ENCODE assay signal across 15 cellular contexts in the genomic region with DNA sequence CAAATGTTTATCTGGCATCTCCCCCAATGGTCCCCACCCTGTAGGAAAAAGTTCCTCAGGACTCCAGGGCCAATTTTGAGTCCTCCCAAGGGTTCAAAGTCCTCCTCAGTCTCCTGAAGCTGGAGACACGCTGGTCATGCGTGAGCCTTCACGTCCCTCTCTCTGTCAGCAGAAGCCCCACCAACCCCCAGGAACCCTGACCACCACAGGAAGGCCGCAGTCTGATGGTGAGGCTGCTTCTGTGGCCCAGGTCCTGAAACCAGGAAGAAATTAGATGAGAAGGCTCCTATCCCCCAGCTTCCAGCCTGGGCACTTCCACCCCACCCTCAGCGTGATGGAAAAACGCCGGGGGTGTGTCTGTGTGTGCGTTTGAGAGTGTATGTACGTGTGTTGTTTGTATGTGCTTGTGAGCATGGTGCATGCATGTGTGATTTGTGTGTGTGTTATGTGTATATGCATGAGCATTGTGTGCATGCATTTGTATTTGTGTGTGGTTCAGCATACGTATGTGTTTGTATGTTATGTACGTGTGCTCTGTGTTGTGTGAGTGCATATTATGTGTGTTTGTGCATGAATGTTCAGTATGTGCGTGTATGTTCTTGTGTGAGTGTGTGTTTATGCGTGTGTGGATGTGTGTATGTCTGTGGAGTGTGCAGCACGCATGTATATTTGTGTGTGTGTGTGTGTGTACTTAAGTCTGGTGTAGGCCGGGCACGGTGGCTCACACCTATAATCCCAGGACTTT.
DNase-seq lines count a peak whose midpoint lies in the region; ATAC-seq, FAIRE-seq and TF ChIP-seq lines count a peak whose summit lies in the region.
"Had no signal": no experiment of that assay in that cellular context is flagged by ENCODE, and none has a peak within 500 bp of the region (broad histone marks: within the 10 kb centered on the region; RNA-seq: fewer than 3 reads in every experiment).

No MANE protein-coding gene starts in this region.

- peak overlapping the region; percentile 78 for H3K9ac ChIP-seq in NT2/D1 (ENCODE audit: insufficient read length, low read depth)

- H3K36me3 ChIP-seq in NT2/D1 (ENCODE audit: insufficient read depth, insufficient read length, low read length), result no peaks in the 10 kb centered on the region

- TF ChIP-seq CTCF in A549 (IDR thresholded peaks at IDR 0.05) (no peak), nephron (IDR thresholded peaks at IDR 0.05; ENCODE audit: unreplicated experiment in 3 of 3) (no peak)

- H3K9me3 Mint-ChIP-seq in effector memory CD8-positive, alpha-beta T cell, result peaks cover 5 to 8% of the 10 kb centered on the region in 2 donors
- H3K9me3 Mint-ChIP-seq in nephron, result peaks cover 6% of the 10 kb centered on the region

- H3K4me1 ChIP-seq in A549 (peaks cover 63% of the 10 kb centered on the region), NT2/D1 (ENCODE audit: insufficient read depth, insufficient read length) (peaks cover 27% of the 10 kb centered on the region)

- H3K27me3 ChIP-seq in NT2/D1 (ENCODE audit: insufficient read depth, insufficient read length), result peaks cover 4% of the 10 kb centered on the region

- no peak for TF ChIP-seq EP300 in A549 (IDR thresholded peaks at IDR 0.05)

- peak overlapping the region; percentile 49 to 88 for H3K27ac Mint-ChIP-seq in effector memory CD8-positive, alpha-beta T cell
- H3K27ac Mint-ChIP-seq in nephron, result peak overlapping the region; percentile 6 to 95 (median 95)
- H3K27ac Mint-ChIP-seq: T-helper 17 cell had no signal

- no peak for TF ChIP-seq POLR2A in A549 (IDR thresholded peaks at IDR 0.05; ENCODE audit: low read length)

- peaks cover 5 to 8% of the 10 kb centered on the region in 2 donors for H3K27me3 Mint-ChIP-seq in effector memory CD8-positive, alpha-beta T cell
- peaks cover 26% of the 10 kb centered on the region for H3K27me3 Mint-ChIP-seq in nephron (ENCODE audit: low read depth)

- no peak overlapping the region for H3K4me3 Mint-ChIP-seq in effector memory CD8-positive, alpha-beta T cell
- H3K4me3 Mint-ChIP-seq in nephron, result peak overlapping the region in 1 of 3 experiments; percentile 27
- H3K4me3 Mint-ChIP-seq: T-helper 17 cell had no signal

- peaks cover 28% of the 10 kb centered on the region for H3K36me3 Mint-ChIP-seq in effector memory CD8-positive, alpha-beta T cell (ENCODE audit: insufficient read depth)
- H3K36me3 Mint-ChIP-seq in nephron (ENCODE audit: low read depth), result peaks cover 8% of the 10 kb centered on the region

- peak overlapping the region; percentile 95 for H3K4me2 ChIP-seq in A549

- H3K9me3 ChIP-seq in A549 (no peaks in the 10 kb centered on the region), NT2/D1 (ENCODE audit: insufficient read depth, low read length) (no peaks in the 10 kb centered on the region)

- H3K4me3 ChIP-seq in A549 (no peak overlapping the region), NT2/D1 (ENCODE audit: insufficient read length, low read depth) (no peak overlapping the region)

- CTCF ChIA-PET in A549 (lab: Yijun Ruan, JAX), result interaction anchor here (1.3 kb wide), 1 partner anchor 312 kb away, joined by 5 read pairs; no protein-coding TSS in a partner anchor

- peaks cover 5 to 8% of the 10 kb centered on the region in 2 donors for H3K4me1 Mint-ChIP-seq in effector memory CD8-positive, alpha-beta T cell (ENCODE audit: low read depth in 2 of 2)
- H3K4me1 Mint-ChIP-seq in nephron, result peaks cover 43% of the 10 kb centered on the region
- H3K4me1 Mint-ChIP-seq: T-helper 17 cell had no signal

- no peak for TF ChIP-seq RAD21 in A549 (conservative IDR thresholded peaks at IDR 0.05 in 1 of 2, IDR thresholded peaks at IDR 0.05 in 1 of 2)

- FAIRE-seq in A549 (lab: Jason Lieb, UNC), result no peak
- FAIRE-seq: GM18507 had no signal

- POLR2A ChIA-PET in A549 (lab: Yijun Ruan, JAX), result interaction anchor here (1.2 to 2.1 kb wide), 2 partner anchors 9 to 394 kb away, joined by 3 to 37 read pairs; no protein-coding TSS in a partner anchor

- DNase-seq in A549 (ENCODE audit: low read depth in 1 of 2, low spot score in 1 of 2), result no peak
- no peak for DNase-seq in NT2/D1 (ENCODE audit: low read depth, low spot score)
- DNase-seq in effector memory CD8-positive, alpha-beta T cell, result no peak
- no peak for DNase-seq in left lobe of liver (ENCODE audit: low spot score)
- DNase-seq in NCI-H1436 (lab: John Stamatoyannopoulos, UW), result no peak
- DNase-seq: activated CD4-positive, CD25-positive, alpha-beta regulatory T cell; activated gamma-delta T cell; NCI-H2081 treated with DMSO at 0.1 percent for 48 hours; RPMI8226; stimulated activated CD4-positive, alpha-beta T cell treated with anti-CD3 and anti-CD28 coated beads, Interleukin-15, amount 100 ng/mL, for 24 hours; T-helper 17 cell had no signal

- H3K27ac ChIP-seq in A549, result peak overlapping the region; percentile 100

- 87% methylated on average over 14 of the region's 16 CpGs for WGBS in A549 (ENCODE audit: missing lambda C conversion rate)

- ATAC-seq in A549 (no peak), left lobe of liver (no peak), GM18868 (IDR thresholded peaks at IDR 0.05; ENCODE audit: unreplicated experiment) (no peak), GM21737 (IDR thresholded peaks at IDR 0.05; ENCODE audit: unreplicated experiment) (no peak)
- ATAC-seq in effector memory CD8-positive, alpha-beta T cell (replicated peaks), result no peak
- ATAC-seq: T-helper 17 cell had no signal

TF ChIP-seq in A549, 52 proteins besides CTCF, POLR2A, EP300 and RAD21:
- TF ChIP-seq MYC (IDR thresholded peaks at IDR 0.05; ENCODE audit: borderline replicate concordance, low read length) (no peak), NFE2L2 (conservative IDR thresholded peaks at IDR 0.05; ENCODE audit: low read length) (no peak), CEBPB (IDR thresholded peaks at IDR 0.05) (no peak), ZNF302 (CRISPR knock-in tag; IDR thresholded peaks at IDR 0.05) (peak; percentile 54; the same call in 1 of the 2 replicates), FOSB (CRISPR knock-in tag; IDR thresholded peaks at IDR 0.05) (peak; percentile 54; the same call in 1 of the 2 replicates), RARB (CRISPR knock-in tag; IDR thresholded peaks at IDR 0.05) (no peak), TFCP2L1 (CRISPR knock-in tag; IDR thresholded peaks at IDR 0.05) (no peak), HOXA7 (CRISPR knock-in tag; IDR thresholded peaks at IDR 0.05) (no peak), CBX2 (IDR thresholded peaks at IDR 0.05; ENCODE audit: borderline replicate concordance, low read depth) (no peak), ATOH8 (CRISPR knock-in tag; IDR thresholded peaks at IDR 0.05; ENCODE audit: low read depth) (no peak), FOXS1 (CRISPR knock-in tag; IDR thresholded peaks at IDR 0.05) (no peak)
- TF ChIP-seq, protein P1, sequence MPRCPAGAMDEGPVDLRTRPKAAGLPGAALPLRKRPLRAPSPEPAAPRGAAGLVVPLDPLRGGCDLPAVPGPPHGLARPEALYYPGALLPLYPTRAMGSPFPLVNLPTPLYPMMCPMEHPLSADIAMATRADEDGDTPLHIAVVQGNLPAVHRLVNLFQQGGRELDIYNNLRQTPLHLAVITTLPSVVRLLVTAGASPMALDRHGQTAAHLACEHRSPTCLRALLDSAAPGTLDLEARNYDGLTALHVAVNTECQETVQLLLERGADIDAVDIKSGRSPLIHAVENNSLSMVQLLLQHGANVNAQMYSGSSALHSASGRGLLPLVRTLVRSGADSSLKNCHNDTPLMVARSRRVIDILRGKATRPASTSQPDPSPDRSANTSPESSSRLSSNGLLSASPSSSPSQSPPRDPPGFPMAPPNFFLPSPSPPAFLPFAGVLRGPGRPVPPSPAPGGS (IDR thresholded peaks at IDR 0.05), result no peak
